9 cellular contexts compared by ENCODE assay signal in the genomic region with DNA sequence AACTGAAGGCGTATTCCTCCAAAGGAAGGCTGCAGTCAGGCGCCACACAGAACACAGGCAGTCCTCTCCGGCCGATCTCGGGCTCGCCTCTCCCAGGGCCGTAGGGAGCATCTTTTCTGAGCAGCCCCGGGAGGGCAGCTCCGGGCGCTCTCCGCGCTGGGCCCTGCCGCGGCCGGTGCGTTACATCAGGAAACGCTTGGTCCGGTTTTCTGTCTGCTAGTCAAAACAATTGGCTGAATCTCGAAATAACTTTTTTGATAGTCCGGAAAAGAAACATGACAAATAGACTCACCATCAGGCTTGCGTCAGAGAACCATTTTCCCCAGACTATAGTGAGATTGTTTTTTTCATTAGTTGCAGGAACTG.
A peak's percentile ranks its signal among the peaks of the same experiment; 100 is the strongest.
DNase-seq lines count a peak whose midpoint lies in the region; ATAC-seq and TF ChIP-seq lines count a peak whose summit lies in the region.
"Had no signal": no experiment of that assay in that cellular context is flagged by ENCODE, and none has a peak within 500 bp of the region (broad histone marks: within the 10 kb centered on the region; RNA-seq: fewer than 3 reads in every experiment).

No MANE protein-coding gene starts in this region.

- WGBS in heart left ventricle, 4 donors: 0 to 3% (median 2%) methylated on average over 16 to 21 of the region's 21 CpGs

- DNase-seq in CD4-positive, alpha-beta memory T cell: peak; percentile 42 to 69 (median 51)
- no peak for DNase-seq in activated T-helper 2 cell treated with anti-CD3 and anti-CD28 coated beads, Interferon-gamma antibody, Interleukin-2, Interleukin-4, amounts not matched to agents 10 μg/mL and 5 μg/mL and 100 μg/mL, durations not matched to agents 14 hours and 24 hours and 36 hours (ENCODE audit: low spot score)
- DNase-seq in heart left ventricle: peak; percentile 32 to 65 (median 49)
- DNase-seq in sciatic nerve (ENCODE audit: low spot score): peak; percentile 71
- DNase-seq in NAMALWA (ENCODE audit: low spot score): no peak
- no peak for DNase-seq in SJCRH30

- peaks cover 0 to 13% of the 10 kb centered on the region in 2 donors for H3K36me3 Mint-ChIP-seq in CD4-positive, alpha-beta memory T cell
- peaks cover 17% of the 10 kb centered on the region for H3K36me3 Mint-ChIP-seq in activated T-helper 2 cell treated with anti-CD3 and anti-CD28 coated beads, Interferon-gamma antibody, Interleukin-2, Interleukin-4, amounts not matched to agents 10 μg/mL and 5 μg/mL and 100 μg/mL, durations not matched to agents 14 hours and 24 hours and 36 hours (ENCODE audit: low read depth)

- peak overlapping the region; percentile 84 to 91 (median 90) for H3K4me3 Mint-ChIP-seq in CD4-positive, alpha-beta memory T cell
- H3K4me3 Mint-ChIP-seq in activated T-helper 2 cell treated with anti-CD3 and anti-CD28 coated beads, Interferon-gamma antibody, Interleukin-2, Interleukin-4, amounts not matched to agents 10 μg/mL and 5 μg/mL and 100 μg/mL, durations not matched to agents 14 hours and 24 hours and 36 hours (ENCODE audit: low read depth): peak overlapping the region; percentile 68

- POLR2A ChIA-PET in CD4-positive, alpha-beta memory T cell (lab: Charles Lee; ENCODE audit: partially characterized antibody): interaction anchor here (0.6 to 14.7 kb wide), 11 partner anchors 9 to 781 kb away, joined by 3 to 648 read pairs (median 5); partner anchors contain the start of gene TRIM13

- intact Hi-C loops in CD4-positive, alpha-beta memory T cell (cut with micrococcal nuclease): loop anchor here (5.0 kb wide), 1 partner anchor 633 kb away; the partner anchor contains the start of gene PHF11
- intact Hi-C loops in activated T-helper 2 cell treated with anti-CD3 and anti-CD28 coated beads, Interferon-gamma antibody, Interleukin-2, Interleukin-4, amounts not matched to agents 10 μg/mL and 5 μg/mL and 100 μg/mL, durations not matched to agents 14 hours and 24 hours and 36 hours (cut with micrococcal nuclease): loop anchor here (1.0 to 2.0 kb wide), 2 partner anchors 10 to 780 kb away; no protein-coding TSS in a partner anchor
- intact Hi-C loops in heart left ventricle (cut with DNase I) (loop anchor here in 1 of 10 donors (10.0 kb wide), 1 partner anchor 74 kb away; no protein-coding TSS in a partner anchor), sciatic nerve (cut with DNase I) (no loop called here)

- TF ChIP-seq POLR2A in heart left ventricle (IDR thresholded peaks at IDR 0.05): no peak

- peaks cover 19 to 49% of the 10 kb centered on the region in 2 donors for H3K27me3 Mint-ChIP-seq in CD4-positive, alpha-beta memory T cell
- H3K27me3 Mint-ChIP-seq in activated T-helper 2 cell treated with anti-CD3 and anti-CD28 coated beads, Interferon-gamma antibody, Interleukin-2, Interleukin-4, amounts not matched to agents 10 μg/mL and 5 μg/mL and 100 μg/mL, durations not matched to agents 14 hours and 24 hours and 36 hours (ENCODE audit: low read depth): peaks cover 72% of the 10 kb centered on the region

- no peaks in the 10 kb centered on the region for H3K9me3 ChIP-seq in CD4-positive, alpha-beta memory T cell (ENCODE audit: control insufficient read depth in 1 of 2, low read length in 2 of 2)
- no peaks in the 10 kb centered on the region for H3K9me3 ChIP-seq in heart left ventricle
- no peaks in the 10 kb centered on the region; the same call in 1 of the 2 replicates for H3K9me3 ChIP-seq in SJCRH30 (replicated peaks)
- H3K9me3 ChIP-seq: pancreas had no signal

- ATAC-seq in HG02970 (IDR thresholded peaks at IDR 0.05; ENCODE audit: low FRiP score, unreplicated experiment): peak; percentile 4
- peak in 3 of 4 donors; percentile 23 to 63 (median 50) for ATAC-seq in heart left ventricle
- ATAC-seq in sciatic nerve: peak; percentile 41
- no peak for ATAC-seq in GM18502 (IDR thresholded peaks at IDR 0.05; ENCODE audit: poor library complexity, unreplicated experiment)

- H3K9me3 Mint-ChIP-seq in CD4-positive, alpha-beta memory T cell: peaks cover 0 to 10% (median 2%) of the 10 kb centered on the region in 8 donors
- H3K9me3 Mint-ChIP-seq in activated T-helper 2 cell treated with anti-CD3 and anti-CD28 coated beads, Interferon-gamma antibody, Interleukin-2, Interleukin-4, amounts not matched to agents 10 μg/mL and 5 μg/mL and 100 μg/mL, durations not matched to agents 14 hours and 24 hours and 36 hours: peaks cover 22% of the 10 kb centered on the region

- H3K4me3 ChIP-seq in CD4-positive, alpha-beta memory T cell (ENCODE audit: low read length in 2 of 2): peak overlapping the region; percentile 45 to 57
- peak overlapping the region; percentile 24 to 63 (median 56) for H3K4me3 ChIP-seq in heart left ventricle
- no peak overlapping the region for H3K4me3 ChIP-seq in SJCRH30

- H3K4me1 ChIP-seq in CD4-positive, alpha-beta memory T cell (ENCODE audit: insufficient read depth, low read length): peaks cover 72% of the 10 kb centered on the region
- H3K4me1 ChIP-seq in heart left ventricle: peaks cover 0 to 71% (median 17%) of the 10 kb centered on the region in 12 donors
- no peaks in the 10 kb centered on the region for H3K4me1 ChIP-seq in SJCRH30

- CTCF ChIA-PET in CD4-positive, alpha-beta memory T cell (lab: Charles Lee; ENCODE audit: partially characterized antibody): interaction anchor here (1.5 to 13.5 kb wide), 2 partner anchors 22 to 48 kb away, joined by 4 to 252 read pairs; no protein-coding TSS in a partner anchor

- H3K27ac ChIP-seq in CD4-positive, alpha-beta memory T cell (ENCODE audit: low read depth, low read length): peak overlapping the region; percentile 98
- H3K27ac ChIP-seq in heart left ventricle (peak overlapping the region in 11 of 12 donors; percentile 57 to 84 (median 71)), SJCRH30 (no peak overlapping the region)
- H3K27ac ChIP-seq: pancreas had no signal

- peaks cover 32 to 69% (median 52%) of the 10 kb centered on the region in 4 donors for H3K4me1 Mint-ChIP-seq in CD4-positive, alpha-beta memory T cell
- H3K4me1 Mint-ChIP-seq in activated T-helper 2 cell treated with anti-CD3 and anti-CD28 coated beads, Interferon-gamma antibody, Interleukin-2, Interleukin-4, amounts not matched to agents 10 μg/mL and 5 μg/mL and 100 μg/mL, durations not matched to agents 14 hours and 24 hours and 36 hours (ENCODE audit: low read depth): peaks cover 40% of the 10 kb centered on the region

- H3K27ac Mint-ChIP-seq in CD4-positive, alpha-beta memory T cell: peak overlapping the region; percentile 86 to 99 (median 90)
- H3K27ac Mint-ChIP-seq in activated T-helper 2 cell treated with anti-CD3 and anti-CD28 coated beads, Interferon-gamma antibody, Interleukin-2, Interleukin-4, amounts not matched to agents 10 μg/mL and 5 μg/mL and 100 μg/mL, durations not matched to agents 14 hours and 24 hours and 36 hours: no peak overlapping the region

- H3K36me3 ChIP-seq in CD4-positive, alpha-beta memory T cell (ENCODE audit: insufficient read depth, low read length): no peaks in the 10 kb centered on the region
- H3K36me3 ChIP-seq in heart left ventricle: no peaks in the 10 kb centered on the region
- H3K36me3 ChIP-seq in SJCRH30: no peaks in the 10 kb centered on the region
- H3K36me3 ChIP-seq: pancreas had no signal

- H3K27me3 ChIP-seq in CD4-positive, alpha-beta memory T cell (ENCODE audit: insufficient read depth, low read length): peaks cover 39% of the 10 kb centered on the region
- peaks cover 8 to 42% (median 22%) of the 10 kb centered on the region in 9 donors for H3K27me3 ChIP-seq in heart left ventricle
- H3K27me3 ChIP-seq in SJCRH30: no peaks in the 10 kb centered on the region

- TF ChIP-seq CTCF in heart left ventricle (IDR thresholded peaks at IDR 0.05): no peak

Comparison
In these comparisons a context has a peak if more than half of its experiments do, and no peak if none do; other contexts are left out.
1. DNase-seq: peak in CD4-positive, alpha-beta memory T cell (5 of 5), heart left ventricle (5 of 5) and sciatic nerve (single experiment); none in activated T-helper 2 cell treated with anti-CD3 and anti-CD28 coated beads, Interferon-gamma antibody, Interleukin-2, Interleukin-4, amounts not matched to agents 10 μg/mL and 5 μg/mL and 100 μg/mL, durations not matched to agents 14 hours and 24 hours and 36 hours (single experiment), NAMALWA (single experiment) and SJCRH30 (0 of 2).